Comparison of ENCODE assay signal across 1 cellular context in genomic region chr2:170006592-170007327, GRCh38.
TF ChIP-seq lines count a peak whose summit lies in the region.

No MANE protein-coding gene starts in this region.

TF ChIP-seq in IMR-90, 13 proteins besides CTCF, POLR2A, EP300 and RAD21:
- TF ChIP-seq CEBPB (IDR thresholded peaks at IDR 0.05; ENCODE audit: low read depth, low read length) (peak; percentile 83), MAFK (IDR thresholded peaks at IDR 0.05; ENCODE audit: low read depth, low read length) (no peak)
TF ChIP-seq in IMR-90: peak in this region for 1.
